Comparison of ENCODE assay signal across 13 cellular contexts in the genomic region with DNA sequence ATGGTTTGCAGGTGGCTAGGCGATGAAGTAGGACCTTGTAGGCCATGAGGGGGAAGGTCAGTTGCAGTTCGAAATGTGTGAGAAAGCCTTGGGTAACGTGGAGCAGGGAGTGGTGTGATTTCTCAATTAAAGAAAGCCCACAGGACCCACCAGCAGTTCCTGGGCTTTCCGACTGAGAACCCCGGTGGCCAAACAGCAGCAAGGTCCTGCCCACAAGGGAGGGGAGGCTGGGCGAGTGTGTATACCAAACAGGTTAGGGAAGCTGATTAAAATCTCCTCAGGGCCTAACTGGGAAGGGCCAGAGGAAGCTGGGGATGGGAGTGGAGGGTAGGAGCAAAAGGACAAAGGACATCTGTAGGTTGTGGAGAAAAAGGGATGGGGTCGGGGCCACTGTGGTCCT. TPM values are rescaled to one million over a fixed set of nuclear protein-coding genes. Genes with fewer than 3 reads are reported as not detected.
A peak's percentile ranks its signal among the peaks of the same experiment; 100 is the strongest.
DNase-seq lines count a peak whose midpoint lies in the region; ATAC-seq and TF ChIP-seq lines count a peak whose summit lies in the region.
"Had no signal": no experiment of that assay in that cellular context is flagged by ENCODE, and none has a peak within 500 bp of the region (broad histone marks: within the 10 kb centered on the region; RNA-seq: fewer than 3 reads in every experiment).

No MANE protein-coding gene starts in this region.

- H3K27me3 ChIP-seq in BLaER1 treated with 17β-estradiol and CSF1 and Interleukin-3, amounts not matched to agents 10 nM and 100 nM, result peaks cover 3 to 60% (median 28%) of the 10 kb centered on the region in 11 experiments; a peak in 16 of 22 replicates
- no peaks in the 10 kb centered on the region for H3K27me3 ChIP-seq in Caco-2 (replicated peaks; ENCODE audit: control insufficient read depth, insufficient read depth, low read length)
- no peaks in the 10 kb centered on the region for H3K27me3 ChIP-seq in muscle layer of duodenum (ENCODE audit: low read depth, low read length)

- peak overlapping the region; percentile 23 to 85 (median 58); a peak in 16 of 22 replicates for H3K9ac ChIP-seq in BLaER1 treated with 17β-estradiol and CSF1 and Interleukin-3, amounts not matched to agents 10 nM and 100 nM

- ATAC-seq in activated naive CD8-positive, alpha-beta T cell treated with anti-CD3 and anti-CD28 coated beads, Interleukin-2, amount 50 U/mL, for 24 hours, result no peak
- ATAC-seq in HG02840 (IDR thresholded peaks at IDR 0.05; ENCODE audit: low FRiP score, unreplicated experiment), result no peak

- peak overlapping the region in 8 of 10 experiments; percentile 14 to 86 (median 77); a peak in 12 of 20 replicates for H3K4me3 ChIP-seq in BLaER1 treated with 17β-estradiol and CSF1 and Interleukin-3, amounts not matched to agents 10 nM and 100 nM
- H3K4me3 ChIP-seq in Caco-2 (ENCODE audit: low read depth, low read length) (no peak overlapping the region), muscle layer of duodenum (ENCODE audit: low read depth in 1 of 2, low read length in 2 of 2) (no peak overlapping the region)

- peak overlapping the region; percentile 41 to 88 (median 73) for H3K4me2 ChIP-seq in BLaER1 treated with 17β-estradiol and CSF1 and Interleukin-3, amounts not matched to agents 10 nM and 100 nM

- H3K4me1 ChIP-seq in BLaER1 treated with 17β-estradiol and CSF1 and Interleukin-3, amounts not matched to agents 10 nM and 100 nM, result peaks cover 20 to 57% (median 45%) of the 10 kb centered on the region in 10 experiments
- H3K4me1 ChIP-seq in Caco-2 (peaks cover 10% of the 10 kb centered on the region; the same call in 1 of the 2 replicates), muscle layer of duodenum (ENCODE audit: control insufficient read depth in 1 of 2, insufficient read depth in 2 of 2, low read length in 2 of 2) (peaks cover 0 to 24% of the 10 kb centered on the region in 2 donors)

- H3K4me3 Mint-ChIP-seq in Caco-2 (ENCODE audit: unreplicated experiment), result peak overlapping the region; percentile 18
- no peak overlapping the region for H3K4me3 Mint-ChIP-seq in activated naive CD8-positive, alpha-beta T cell treated with anti-CD3 and anti-CD28 coated beads, Interleukin-2, amount 50 U/mL, for 24 hours

- peaks cover 11% of the 10 kb centered on the region for H3K36me3 Mint-ChIP-seq in Caco-2 (ENCODE audit: insufficient read depth, unreplicated experiment)
- no peaks in the 10 kb centered on the region for H3K36me3 Mint-ChIP-seq in activated naive CD8-positive, alpha-beta T cell treated with anti-CD3 and anti-CD28 coated beads, Interleukin-2, amount 50 U/mL, for 24 hours (ENCODE audit: low read depth)

- intact Hi-C loops in Caco-2 (cut with micrococcal nuclease; ENCODE audit: unreplicated experiment), result no loop called here

- POLR2A ChIA-PET in Caco-2 (lab: Charles Lee), result no interaction called here

- peaks cover 0 to 26% (median 19%) of the 10 kb centered on the region in 11 experiments; a peak in 16 of 22 replicates for H3K9me3 ChIP-seq in BLaER1 treated with 17β-estradiol and CSF1 and Interleukin-3, amounts not matched to agents 10 nM and 100 nM (replicated peaks in 1 of 11)
- H3K9me3 ChIP-seq in Caco-2, result no peaks in the 10 kb centered on the region
- no peaks in the 10 kb centered on the region for H3K9me3 ChIP-seq in muscle layer of duodenum (ENCODE audit: control insufficient read depth in 1 of 2, low read length in 2 of 2)

- BruUV-seq in Caco-2 (replicated peaks; lab: Mats Ljungman, UMichigan), result no TSS peak

- TF ChIP-seq CTCF in Caco-2 (IDR thresholded peaks at IDR 0.05; ENCODE audit: insufficient read depth in 1 of 2, low read depth in 1 of 2, low read length in 1 of 2, severe bottlenecking in 1 of 2, unreplicated experiment in 1 of 2), result no peak

- H3K9me3 Mint-ChIP-seq in Caco-2 (ENCODE audit: unreplicated experiment), result no peaks in the 10 kb centered on the region
- no peaks in the 10 kb centered on the region for H3K9me3 Mint-ChIP-seq in activated naive CD8-positive, alpha-beta T cell treated with anti-CD3 and anti-CD28 coated beads, Interleukin-2, amount 50 U/mL, for 24 hours

- H3K4me1 Mint-ChIP-seq in Caco-2 (ENCODE audit: low read depth, unreplicated experiment), result peaks cover 14% of the 10 kb centered on the region
- H3K4me1 Mint-ChIP-seq in activated naive CD8-positive, alpha-beta T cell treated with anti-CD3 and anti-CD28 coated beads, Interleukin-2, amount 50 U/mL, for 24 hours, result peaks cover 27% of the 10 kb centered on the region

- DNase-seq in Caco-2, result no peak
- DNase-seq in activated naive CD8-positive, alpha-beta T cell treated with anti-CD3 and anti-CD28 coated beads, Interleukin-2, amount 50 U/mL, for 24 hours, result no peak
- DNase-seq in superior temporal gyrus (ENCODE audit: extremely low spot score), result no peak
- DNase-seq in SW 1271 (lab: John Stamatoyannopoulos, UW), result no peak
- no peak for DNase-seq in middle frontal gyrus (ENCODE audit: extremely low spot score, low spot score)
- DNase-seq: central memory CD4-positive, alpha-beta T cell; DMS 273 treated with DMSO at 0.1 percent for 48 hours; KG1; NCI-H2107; occipital lobe had no signal

- H3K27ac Mint-ChIP-seq in Caco-2 (ENCODE audit: unreplicated experiment), result no peak overlapping the region
- H3K27ac Mint-ChIP-seq in activated naive CD8-positive, alpha-beta T cell treated with anti-CD3 and anti-CD28 coated beads, Interleukin-2, amount 50 U/mL, for 24 hours, result peak overlapping the region; percentile 36

- CTCF ChIA-PET in Caco-2 (lab: Charles Lee), result no interaction called here

- H4K20me1 ChIP-seq in BLaER1 treated with 17β-estradiol and CSF1 and Interleukin-3, amounts not matched to agents 10 nM and 100 nM, result peaks cover 0 to 54% (median 23%) of the 10 kb centered on the region in 11 experiments; a peak in 14 of 22 replicates

- peak overlapping the region; percentile 34 to 84 (median 50); a peak in 19 of 22 replicates for H3K27ac ChIP-seq in BLaER1 treated with 17β-estradiol and CSF1 and Interleukin-3, amounts not matched to agents 10 nM and 100 nM
- peak overlapping the region; percentile 16 for H3K27ac ChIP-seq in muscle layer of duodenum (ENCODE audit: low read length)

- peaks cover 9 to 44% (median 42%) of the 10 kb centered on the region in 11 experiments; a peak in 21 of 22 replicates for H3K36me3 ChIP-seq in BLaER1 treated with 17β-estradiol and CSF1 and Interleukin-3, amounts not matched to agents 10 nM and 100 nM
- H3K36me3 ChIP-seq in Caco-2 (ENCODE audit: control insufficient read depth, insufficient read depth, low read length), result no peaks in the 10 kb centered on the region
- peaks cover 8 to 23% of the 10 kb centered on the region in 2 donors for H3K36me3 ChIP-seq in muscle layer of duodenum (ENCODE audit: control insufficient read depth in 1 of 2, insufficient read depth in 2 of 2, low read length in 2 of 2)

- no peaks in the 10 kb centered on the region for H3K27me3 Mint-ChIP-seq in Caco-2 (ENCODE audit: insufficient read depth, unreplicated experiment)
- H3K27me3 Mint-ChIP-seq in activated naive CD8-positive, alpha-beta T cell treated with anti-CD3 and anti-CD28 coated beads, Interleukin-2, amount 50 U/mL, for 24 hours, result no peaks in the 10 kb centered on the region

RNA-seq across cellular contexts. Expression of gene ATP6AP1, which starts 2.4 kb away (rescaled TPM):
- total RNA-seq in Caco-2 (2022), result 107 and 112 TPM in 2 replicates

RNA-seq across cellular contexts. Expression of gene GDI1, which starts 6.0 kb away (rescaled TPM):
- 68.7 and 69.5 TPM in 2 replicates for total RNA-seq in Caco-2 (2022)

RNA-seq across cellular contexts. Expression of gene FAM50A, which starts 13.0 kb away (rescaled TPM):
- 75.9 and 82.3 TPM in 2 replicates for total RNA-seq in Caco-2 (2022)

RNA-seq across cellular contexts. Expression of gene TAFAZZIN, which starts 19.6 kb away (rescaled TPM):
- 30.2 and 34.0 TPM in 2 replicates for total RNA-seq in Caco-2 (2022)

RNA-seq across cellular contexts. Expression of gene DNASE1L1, which starts 21.9 kb away (rescaled TPM):
- total RNA-seq in Caco-2 (2022), result 8.8 and 9.7 TPM in 2 replicates

Comparison
In these comparisons a context has a peak if more than half of its experiments do, and no peak if none do; other contexts are left out.
1. H3K4me3 ChIP-seq: peak in BLaER1 treated with 17β-estradiol and CSF1 and Interleukin-3, amounts not matched to agents 10 nM and 100 nM (8 of 10); none in Caco-2 (single experiment) and muscle layer of duodenum (0 of 2).